ENCODE assay signal across 1 cellular context in the genomic region with DNA sequence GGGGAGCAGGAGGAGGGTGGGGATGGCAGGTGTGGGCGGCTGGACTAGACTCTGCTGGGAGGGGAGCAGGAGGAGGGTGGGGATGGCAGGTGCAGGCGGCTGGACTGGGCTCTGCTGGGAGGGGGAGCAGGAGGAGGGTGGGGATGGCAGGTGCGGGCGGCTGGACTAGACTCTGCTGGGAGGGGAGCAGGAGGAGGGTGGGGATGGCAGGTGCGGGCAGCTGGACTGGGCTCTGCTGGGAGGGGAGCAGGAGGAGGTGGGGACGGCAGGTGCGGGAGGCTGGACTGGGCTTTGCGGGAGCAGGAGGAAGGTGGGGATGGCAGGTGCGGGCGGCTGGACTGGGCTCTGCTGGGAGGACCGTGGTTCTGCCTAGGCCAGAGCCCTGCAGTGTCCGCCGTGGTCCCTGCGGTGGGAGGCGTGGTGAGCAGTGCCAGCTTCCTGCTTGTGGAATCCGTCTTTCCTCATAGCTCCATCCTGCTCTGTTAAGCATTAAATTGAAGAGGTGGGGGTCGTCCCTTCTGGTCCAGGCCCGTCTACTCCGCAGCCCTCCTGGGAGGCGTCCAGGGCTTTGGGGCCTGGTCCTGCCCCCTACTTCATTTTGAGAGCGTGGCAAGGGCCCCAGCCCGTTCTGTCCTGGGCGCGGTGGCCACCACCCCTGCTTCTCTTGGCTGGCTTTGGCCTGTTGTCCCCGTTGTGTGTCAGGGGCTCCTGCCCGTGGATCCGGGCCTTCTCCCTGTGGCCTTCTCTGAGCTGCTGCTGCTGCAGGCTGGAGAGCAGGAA.
TF ChIP-seq lines count a peak whose summit lies in the region.

No MANE protein-coding gene starts in this region.

TF ChIP-seq in HCT116, 20 proteins besides CTCF, POLR2A, EP300 and RAD21 (continued from another document):
- TF ChIP-seq, protein P1, sequence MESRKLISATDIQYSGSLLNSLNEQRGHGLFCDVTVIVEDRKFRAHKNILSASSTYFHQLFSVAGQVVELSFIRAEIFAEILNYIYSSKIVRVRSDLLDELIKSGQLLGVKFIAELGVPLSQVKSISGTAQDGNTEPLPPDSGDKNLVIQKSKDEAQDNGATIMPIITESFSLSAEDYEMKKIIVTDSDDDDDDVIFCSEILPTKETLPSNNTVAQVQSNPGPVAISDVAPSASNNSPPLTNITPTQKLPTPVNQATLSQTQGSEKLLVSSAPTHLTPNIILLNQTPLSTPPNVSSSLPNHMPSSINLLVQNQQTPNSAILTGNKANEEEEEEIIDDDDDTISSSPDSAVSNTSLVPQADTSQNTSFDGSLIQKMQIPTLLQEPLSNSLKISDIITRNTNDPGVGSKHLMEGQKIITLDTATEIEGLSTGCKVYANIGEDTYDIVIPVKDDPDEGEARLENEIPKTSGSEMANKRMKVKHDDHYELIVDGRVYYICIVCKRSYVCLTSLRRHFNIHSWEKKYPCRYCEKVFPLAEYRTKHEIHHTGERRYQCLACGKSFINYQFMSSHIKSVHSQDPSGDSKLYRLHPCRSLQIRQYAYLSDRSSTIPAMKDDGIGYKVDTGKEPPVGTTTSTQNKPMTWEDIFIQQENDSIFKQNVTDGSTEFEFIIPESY (IDR thresholded peaks at IDR 0.05; ENCODE audit: extremely low read depth, insufficient replicate concordance, low read length) = no peak
- TF ChIP-seq ZNF274 (IDR thresholded peaks at IDR 0.05; ENCODE audit: low read depth, low read length) = no peak
- no peak for TF ChIP-seq JUND (IDR thresholded peaks at IDR 0.05)
